Comparison of ENCODE assay signal across 22 cellular contexts in genomic region chr17:29108806-29109476, GRCh38.
DNase-seq lines count a peak whose midpoint lies in the region; ATAC-seq and TF ChIP-seq lines count a peak whose summit lies in the region.
"Had no signal": no experiment of that assay in that cellular context is flagged by ENCODE, and none has a peak within 500 bp of the region (broad histone marks: within the 10 kb centered on the region; RNA-seq: fewer than 3 reads in every experiment).

No MANE protein-coding gene starts in this region.

- no peak overlapping the region for H3K4me3 Mint-ChIP-seq in activated T-cell treated with anti-CD3 and anti-CD28 coated beads, Interleukin-2, amount 50 U/mL, for 24 hours
- H3K4me3 Mint-ChIP-seq in activated T-cell treated with anti-CD3 and anti-CD28 coated beads, Interleukin-2, amount 50 U/mL, for 4 hours = no peak overlapping the region
- no peak overlapping the region for H3K4me3 Mint-ChIP-seq in T-helper 17 cell
- H3K4me3 Mint-ChIP-seq: activated naive CD8-positive, alpha-beta T cell; HFFc6; neural progenitor cell had no signal

- TF ChIP-seq EP300 in upper lobe of left lung (IDR thresholded peaks at IDR 0.05) = no peak

- no peaks in the 10 kb centered on the region for H3K27me3 ChIP-seq in iPS-20b (ENCODE audit: insufficient read depth, low read length)
- no peaks in the 10 kb centered on the region for H3K27me3 ChIP-seq in parathyroid adenoma (ENCODE audit: control insufficient read depth, insufficient read depth, low read length)
- no peaks in the 10 kb centered on the region for H3K27me3 ChIP-seq in upper lobe of left lung
- H3K27me3 ChIP-seq in colonic mucosa = no peaks in the 10 kb centered on the region
- H3K27me3 ChIP-seq: neural progenitor cell, spleen, stomach had no signal

- peaks cover 2% of the 10 kb centered on the region; the same call in 1 of the 2 replicates for H3K4me1 ChIP-seq in iPS-20b (ENCODE audit: insufficient read depth, low read length)
- H3K4me1 ChIP-seq in parathyroid adenoma = peaks cover 23% of the 10 kb centered on the region
- peaks cover 5 to 13% (median 8%) of the 10 kb centered on the region in 4 donors for H3K4me1 ChIP-seq in upper lobe of left lung
- no peaks in the 10 kb centered on the region for H3K4me1 ChIP-seq in colonic mucosa

- H3K4me3 ChIP-seq in iPS-20b (ENCODE audit: low read length) (no peak overlapping the region), parathyroid adenoma (ENCODE audit: low read depth, low read length) (no peak overlapping the region), upper lobe of left lung (no peak overlapping the region), colonic mucosa (no peak overlapping the region)
- H3K4me3 ChIP-seq: neural progenitor cell, spleen, stomach had no signal

- no peak overlapping the region for H3K4me2 ChIP-seq in parathyroid adenoma (ENCODE audit: low read length)
- H3K4me2 ChIP-seq: neural progenitor cell had no signal

- no peaks in the 10 kb centered on the region for H3K79me2 ChIP-seq in parathyroid adenoma

- intact Hi-C loops in colonic mucosa (cut with DNase I) = no loop called here

- 83% methylated on average over 11 of the region's 11 CpGs for WGBS in upper lobe of left lung, 2 donors

- H2AFZ ChIP-seq in parathyroid adenoma = no peak overlapping the region
- H2AFZ ChIP-seq: neural progenitor cell had no signal

- H3K4me1 Mint-ChIP-seq in activated T-cell treated with anti-CD3 and anti-CD28 coated beads, Interleukin-2, amount 50 U/mL, for 24 hours (ENCODE audit: low read depth) = no peaks in the 10 kb centered on the region
- H3K4me1 Mint-ChIP-seq in activated T-cell treated with anti-CD3 and anti-CD28 coated beads, Interleukin-2, amount 50 U/mL, for 4 hours (ENCODE audit: low read depth) = no peaks in the 10 kb centered on the region
- peaks cover 18% of the 10 kb centered on the region for H3K4me1 Mint-ChIP-seq in T-helper 17 cell

- peaks cover 6% of the 10 kb centered on the region; the same call in 1 of the 2 replicates for H3K36me3 ChIP-seq in iPS-20b (ENCODE audit: insufficient read depth, low read depth, low read length)
- no peaks in the 10 kb centered on the region for H3K36me3 ChIP-seq in parathyroid adenoma (ENCODE audit: control insufficient read depth, insufficient read depth, low read length)
- H3K36me3 ChIP-seq in upper lobe of left lung = peaks cover 21 to 87% (median 75%) of the 10 kb centered on the region in 4 donors
- H3K36me3 ChIP-seq in colonic mucosa = peaks cover 14% of the 10 kb centered on the region
- H3K36me3 ChIP-seq: neural progenitor cell had no signal

- peak overlapping the region; percentile 30 for H3K27ac Mint-ChIP-seq in activated T-cell treated with anti-CD3 and anti-CD28 coated beads, Interleukin-2, amount 50 U/mL, for 24 hours
- H3K27ac Mint-ChIP-seq in T-helper 17 cell = peak overlapping the region; percentile 69
- H3K27ac Mint-ChIP-seq: activated naive CD8-positive, alpha-beta T cell; HFFc6 had no signal

- H3K36me3 Mint-ChIP-seq in activated T-cell treated with anti-CD3 and anti-CD28 coated beads, Interleukin-2, amount 50 U/mL, for 24 hours (ENCODE audit: low read depth) = peaks cover 71% of the 10 kb centered on the region
- peaks cover 37% of the 10 kb centered on the region for H3K36me3 Mint-ChIP-seq in activated T-cell treated with anti-CD3 and anti-CD28 coated beads, Interleukin-2, amount 50 U/mL, for 4 hours (ENCODE audit: insufficient read depth)
- peaks cover 20% of the 10 kb centered on the region for H3K36me3 Mint-ChIP-seq in T-helper 17 cell (ENCODE audit: low read depth)

- TF ChIP-seq CTCF in parathyroid adenoma (IDR thresholded peaks at IDR 0.05) (no peak), upper lobe of left lung (IDR thresholded peaks at IDR 0.05) (no peak), colonic mucosa (IDR thresholded peaks at IDR 0.05) (no peak)

- H3K9me3 Mint-ChIP-seq in activated T-cell treated with anti-CD3 and anti-CD28 coated beads, Interleukin-2, amount 50 U/mL, for 24 hours = no peaks in the 10 kb centered on the region
- no peaks in the 10 kb centered on the region for H3K9me3 Mint-ChIP-seq in activated T-cell treated with anti-CD3 and anti-CD28 coated beads, Interleukin-2, amount 50 U/mL, for 4 hours
- H3K9me3 Mint-ChIP-seq: HFFc6, neural progenitor cell had no signal

- no peak for TF ChIP-seq POLR2A in upper lobe of left lung (IDR thresholded peaks at IDR 0.05)

- H3K9me3 ChIP-seq in T-helper 17 cell (ENCODE audit: control insufficient read depth, low read length, poor library complexity, severe bottlenecking) (no peaks in the 10 kb centered on the region), iPS-20b (ENCODE audit: insufficient read depth, low read depth, low read length) (no peaks in the 10 kb centered on the region), parathyroid adenoma (ENCODE audit: control insufficient read depth, low read length) (no peaks in the 10 kb centered on the region), upper lobe of left lung (no peaks in the 10 kb centered on the region), colonic mucosa (no peaks in the 10 kb centered on the region)
- H3K9me3 ChIP-seq: spleen, stomach had no signal

- DNase-seq in activated T-cell treated with anti-CD3 and anti-CD28 coated beads, Interleukin-2, amount 50 U/mL, for 24 hours = no peak
- no peak for DNase-seq in activated T-cell treated with anti-CD3 and anti-CD28 coated beads, Interleukin-2, amount 50 U/mL, for 4 hours
- DNase-seq in T-helper 17 cell = no peak
- no peak for DNase-seq in upper lobe of left lung
- DNase-seq in colonic mucosa = no peak
- no peak for DNase-seq in stimulated activated CD4-positive, alpha-beta T cell treated with anti-CD3 and anti-CD28 coated beads, Interleukin-12 subunit alpha, Interleukin-12 subunit beta, amount 100 ng/mL, for 4 hours
- DNase-seq: activated CD4-positive, alpha-beta T cell treated with anti-CD3 and anti-CD28 coated beads for 48 hours; DND-41; HFFc6; NCI-H1048; NCI-H2029; NCI-H2227 treated with DMSO at 0.1 percent for 48 hours; NCI-H774; OCI-M1; spleen; stimulated activated CD4-positive, alpha-beta T cell treated with anti-CD3 and anti-CD28 coated beads, Interleukin-4, amount 100 ng/mL, for 4 hours had no signal

- H3K27ac ChIP-seq in iPS-20b (ENCODE audit: low read length) (no peak overlapping the region), parathyroid adenoma (peak overlapping the region; percentile 70), upper lobe of left lung (peak overlapping the region in 2 of 4 donors; percentile 41 to 47), colonic mucosa (no peak overlapping the region)
- H3K27ac ChIP-seq: 22Rv1, neural progenitor cell had no signal

- ATAC-seq in activated T-cell treated with anti-CD3 and anti-CD28 coated beads, Interleukin-2, amount 50 U/mL, for 4 hours = no peak
- ATAC-seq in T-helper 17 cell = no peak
- no peak for ATAC-seq in upper lobe of left lung (ENCODE audit: low FRiP score in 2 of 2)

- no peaks in the 10 kb centered on the region for H3K27me3 Mint-ChIP-seq in activated T-cell treated with anti-CD3 and anti-CD28 coated beads, Interleukin-2, amount 50 U/mL, for 24 hours
- H3K27me3 Mint-ChIP-seq in activated T-cell treated with anti-CD3 and anti-CD28 coated beads, Interleukin-2, amount 50 U/mL, for 4 hours (ENCODE audit: low read depth) = no peaks in the 10 kb centered on the region
- H3K27me3 Mint-ChIP-seq in T-helper 17 cell = no peaks in the 10 kb centered on the region
- H3K27me3 Mint-ChIP-seq: activated naive CD8-positive, alpha-beta T cell had no signal

- peak overlapping the region; percentile 51; the same call in 1 of the 2 replicates for H3K9ac ChIP-seq in iPS-20b (ENCODE audit: low read depth, low read length)
- H3K9ac ChIP-seq in parathyroid adenoma = no peak overlapping the region
- no peak overlapping the region for H3K9ac ChIP-seq in colonic mucosa (ENCODE audit: low read depth in 2 of 2, low read length in 2 of 2)
- H3K9ac ChIP-seq: neural progenitor cell had no signal
